Comparison of ENCODE assay signal across 10 cellular contexts in genomic region chr11:12725047-12725862, GRCh38. TPM values are rescaled to one million over a fixed set of nuclear protein-coding genes. Genes with fewer than 3 reads are reported as not detected.
DNase-seq lines count a peak whose midpoint lies in the region; ATAC-seq and TF ChIP-seq lines count a peak whose summit lies in the region.
"Had no signal": no experiment of that assay in that cellular context is flagged by ENCODE, and none has a peak within 500 bp of the region (broad histone marks: within the 10 kb centered on the region; RNA-seq: fewer than 3 reads in every experiment).

No MANE protein-coding gene starts in this region.

- no peaks in the 10 kb centered on the region for H3K9me3 Mint-ChIP-seq in endothelial cell (ENCODE audit: unreplicated experiment)
- H3K9me3 Mint-ChIP-seq in activated naive CD8-positive, alpha-beta T cell treated with anti-CD3 and anti-CD28 coated beads, Interleukin-2, amount 50 U/mL, for 24 hours = no peaks in the 10 kb centered on the region

- H3K27ac Mint-ChIP-seq in endothelial cell (ENCODE audit: unreplicated experiment) = peak overlapping the region; percentile 90
- H3K27ac Mint-ChIP-seq in activated naive CD8-positive, alpha-beta T cell treated with anti-CD3 and anti-CD28 coated beads, Interleukin-2, amount 50 U/mL, for 24 hours = no peak overlapping the region
- H3K27ac Mint-ChIP-seq: activated naive CD8-positive, alpha-beta T cell had no signal

- no peak overlapping the region for H2AFZ ChIP-seq in PC-9

- DNase-seq in PC-9 (peak in 1 of 2 experiments; percentile 26), endothelial cell (ENCODE audit: low spot score) (no peak), ureter (ENCODE audit: low spot score) (peak; percentile 57), T-helper 9 cell (no peak)
- no peak for DNase-seq in activated naive CD8-positive, alpha-beta T cell treated with anti-CD3 and anti-CD28 coated beads, Interleukin-2, amount 50 U/mL, for 24 hours
- DNase-seq in stimulated activated CD8-positive, alpha-beta memory T cell treated with anti-CD3 and anti-CD28 coated beads, Interleukin-4, amount 100 ng/mL, for 48 hours = no peak
- DNase-seq: activated CD4-positive, alpha-beta T cell treated with anti-CD3 and anti-CD28 coated beads, Interleukin-2, amount 50 U/mL, for 1 hour had no signal

- no peaks in the 10 kb centered on the region for H3K36me3 ChIP-seq in PC-9 (ENCODE audit: low read depth)
- no peaks in the 10 kb centered on the region for H3K36me3 ChIP-seq in muscle layer of duodenum (ENCODE audit: control insufficient read depth in 1 of 2, insufficient read depth in 2 of 2, low read length in 2 of 2)

- peak overlapping the region; percentile 91 for H3K4me2 ChIP-seq in PC-9

- CTCF ChIA-PET in PC-9 (lab: Charles Lee) = no interaction called here

- H3K27me3 ChIP-seq in PC-9 (ENCODE audit: insufficient read depth, low read depth) (no peaks in the 10 kb centered on the region), muscle layer of duodenum (ENCODE audit: low read depth, low read length) (no peaks in the 10 kb centered on the region)

- H3K27ac ChIP-seq in PC-9 = peak overlapping the region; percentile 98
- H3K27ac ChIP-seq in muscle layer of duodenum (ENCODE audit: low read length) = peak overlapping the region; percentile 70
- H3K27ac ChIP-seq: SK-N-MC had no signal

- no peaks in the 10 kb centered on the region for H3K36me3 Mint-ChIP-seq in endothelial cell (ENCODE audit: low read depth, unreplicated experiment)
- no peaks in the 10 kb centered on the region for H3K36me3 Mint-ChIP-seq in activated naive CD8-positive, alpha-beta T cell treated with anti-CD3 and anti-CD28 coated beads, Interleukin-2, amount 50 U/mL, for 24 hours (ENCODE audit: low read depth)
- H3K36me3 Mint-ChIP-seq: activated naive CD8-positive, alpha-beta T cell had no signal

- peaks cover 81% of the 10 kb centered on the region for H3K4me1 Mint-ChIP-seq in endothelial cell (ENCODE audit: unreplicated experiment)
- H3K4me1 Mint-ChIP-seq in activated naive CD8-positive, alpha-beta T cell treated with anti-CD3 and anti-CD28 coated beads, Interleukin-2, amount 50 U/mL, for 24 hours = no peaks in the 10 kb centered on the region

- H3K4me3 Mint-ChIP-seq in endothelial cell (ENCODE audit: unreplicated experiment) = no peak overlapping the region
- H3K4me3 Mint-ChIP-seq in activated naive CD8-positive, alpha-beta T cell treated with anti-CD3 and anti-CD28 coated beads, Interleukin-2, amount 50 U/mL, for 24 hours = no peak overlapping the region
- H3K4me3 Mint-ChIP-seq: activated naive CD8-positive, alpha-beta T cell had no signal

- no TSS peak for BruUV-seq in PC-9 (replicated peaks; lab: Mats Ljungman, UMichigan)

- ATAC-seq in activated naive CD8-positive, alpha-beta T cell treated with anti-CD3 and anti-CD28 coated beads, Interleukin-2, amount 50 U/mL, for 24 hours = no peak

- intact Hi-C loops in PC-9 (cut with micrococcal nuclease; ENCODE audit: unreplicated experiment) = loop anchor here (2.0 kb wide), 3 partner anchors 22 to 46 kb away; no protein-coding TSS in a partner anchor

- TF ChIP-seq CTCF in PC-9 (conservative IDR thresholded peaks at IDR 0.05) = no peak
- TF ChIP-seq CTCF in endothelial cell (IDR thresholded peaks at IDR 0.05; ENCODE audit: unreplicated experiment) = no peak

- H3K9me2 ChIP-seq in PC-9 (ENCODE audit: insufficient read depth) = no peaks in the 10 kb centered on the region

- H3F3A ChIP-seq in PC-9 (ENCODE audit: insufficient read depth, low read depth) = peaks cover 67% of the 10 kb centered on the region

- H3K79me2 ChIP-seq in PC-9 (ENCODE audit: low read depth) = peaks cover 88% of the 10 kb centered on the region

- POLR2A ChIA-PET in PC-9 (lab: Charles Lee; ENCODE audit: unreplicated experiment) = no interaction called here

- H3K4me3 ChIP-seq in PC-9 (peak overlapping the region; percentile 50; the same call in 1 of the 2 replicates), muscle layer of duodenum (ENCODE audit: low read depth in 1 of 2, low read length in 2 of 2) (no peak overlapping the region)
- H3K4me3 ChIP-seq: SK-N-MC had no signal

- H3K4me1 ChIP-seq in PC-9 (replicated peaks; ENCODE audit: insufficient read depth) = peaks cover 82% of the 10 kb centered on the region
- H3K4me1 ChIP-seq in muscle layer of duodenum (ENCODE audit: control insufficient read depth in 1 of 2, insufficient read depth in 2 of 2, low read length in 2 of 2) = peaks cover 6 to 35% of the 10 kb centered on the region in 2 donors

- peaks cover 1% of the 10 kb centered on the region for H3K27me3 Mint-ChIP-seq in endothelial cell (ENCODE audit: unreplicated experiment)
- H3K27me3 Mint-ChIP-seq in activated naive CD8-positive, alpha-beta T cell treated with anti-CD3 and anti-CD28 coated beads, Interleukin-2, amount 50 U/mL, for 24 hours = peaks cover 51% of the 10 kb centered on the region

- no peaks in the 10 kb centered on the region; the same call in 1 of the 2 replicates for H4K20me1 ChIP-seq in PC-9 (ENCODE audit: insufficient read depth)

- H3K9me3 ChIP-seq in PC-9 (ENCODE audit: insufficient read depth, low read depth) (no peaks in the 10 kb centered on the region), muscle layer of duodenum (ENCODE audit: control insufficient read depth in 1 of 2, low read length in 2 of 2) (no peaks in the 10 kb centered on the region)

RNA-seq across cellular contexts. Expression of gene TEAD1, which starts 51.0 kb away (rescaled TPM):
- 76.9 and 106 TPM in 2 replicates for total RNA-seq in PC-9 (2021)
- total RNA-seq in endothelial cell (ENCODE audit: unreplicated experiment) = 54.4 TPM
- 117 TPM for total RNA-seq in ureter
